1 cellular context compared by ENCODE assay signal in genomic region chr7:75687246-75688088, GRCh38.
TF ChIP-seq lines count a peak whose summit lies in the region.

No MANE protein-coding gene starts in this region.

TF ChIP-seq in HepG2, 621 proteins besides CTCF, POLR2A, EP300 and RAD21 (continued from another document and continues in another):
- no peak for TF ChIP-seq MNT (IDR thresholded peaks at IDR 0.05)
- no peak for TF ChIP-seq NAIF1 (CRISPR knock-in tag; IDR thresholded peaks at IDR 0.05; ENCODE audit: borderline replicate concordance)
- TF ChIP-seq ZFP62 (CRISPR knock-in tag; IDR thresholded peaks at IDR 0.05), result no peak
- no peak for TF ChIP-seq SMARCE1 (IDR thresholded peaks at IDR 0.05; ENCODE audit: borderline replicate concordance)
- TF ChIP-seq HOXA3 (CRISPR knock-in tag; IDR thresholded peaks at IDR 0.05), result no peak
- 0 out of 2 replicates have a peak, but pooled peaks have one; percentile 32 for TF ChIP-seq THAP8 (CRISPR knock-in tag; IDR thresholded peaks at IDR 0.05; ENCODE audit: borderline replicate concordance)
- TF ChIP-seq ZNF572 (CRISPR knock-in tag; IDR thresholded peaks at IDR 0.05), result 0 out of 2 replicates have a peak, but pooled peaks have one; percentile 25
- TF ChIP-seq ZMYM2 (CRISPR knock-in tag; IDR thresholded peaks at IDR 0.05), result 0 out of 2 replicates have a peak, but pooled peaks have one; percentile 38
- TF ChIP-seq ZNF720 (CRISPR knock-in tag; IDR thresholded peaks at IDR 0.05), result no peak
- no peak for TF ChIP-seq THYN1 (CRISPR knock-in tag; IDR thresholded peaks at IDR 0.05; ENCODE audit: borderline replicate concordance, low read depth)
- TF ChIP-seq ZHX1 (CRISPR knock-in tag; IDR thresholded peaks at IDR 0.05; ENCODE audit: low read depth), result no peak
- no peak for TF ChIP-seq TSC22D2 (CRISPR knock-in tag; IDR thresholded peaks at IDR 0.05; ENCODE audit: borderline replicate concordance)
- no peak for TF ChIP-seq ZNF496 (CRISPR knock-in tag; IDR thresholded peaks at IDR 0.05; ENCODE audit: insufficient replicate concordance)
- no peak for TF ChIP-seq ZNF432 (CRISPR knock-in tag; IDR thresholded peaks at IDR 0.05; ENCODE audit: borderline replicate concordance)
- TF ChIP-seq, protein P1, sequence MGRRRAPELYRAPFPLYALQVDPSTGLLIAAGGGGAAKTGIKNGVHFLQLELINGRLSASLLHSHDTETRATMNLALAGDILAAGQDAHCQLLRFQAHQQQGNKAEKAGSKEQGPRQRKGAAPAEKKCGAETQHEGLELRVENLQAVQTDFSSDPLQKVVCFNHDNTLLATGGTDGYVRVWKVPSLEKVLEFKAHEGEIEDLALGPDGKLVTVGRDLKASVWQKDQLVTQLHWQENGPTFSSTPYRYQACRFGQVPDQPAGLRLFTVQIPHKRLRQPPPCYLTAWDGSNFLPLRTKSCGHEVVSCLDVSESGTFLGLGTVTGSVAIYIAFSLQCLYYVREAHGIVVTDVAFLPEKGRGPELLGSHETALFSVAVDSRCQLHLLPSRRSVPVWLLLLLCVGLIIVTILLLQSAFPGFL (CRISPR knock-in tag; IDR thresholded peaks at IDR 0.05), result no peak
- no peak for TF ChIP-seq SOX6 (IDR thresholded peaks at IDR 0.05)
- TF ChIP-seq SOX6 (CRISPR knock-in tag; IDR thresholded peaks at IDR 0.05), result no peak
- TF ChIP-seq HHEX (CRISPR knock-in tag; IDR thresholded peaks at IDR 0.05), result no peak
- no peak for TF ChIP-seq TGIF2 (CRISPR knock-in tag; IDR thresholded peaks at IDR 0.05)
- no peak for TF ChIP-seq ZNF879 (CRISPR knock-in tag; IDR thresholded peaks at IDR 0.05)
- TF ChIP-seq ZNF234 (CRISPR knock-in tag; conservative IDR thresholded peaks at IDR 0.05), result no peak
- TF ChIP-seq LBX2 (CRISPR knock-in tag; IDR thresholded peaks at IDR 0.05; ENCODE audit: borderline replicate concordance), result no peak
- TF ChIP-seq ZNF563 (CRISPR knock-in tag; IDR thresholded peaks at IDR 0.05), result 0 out of 2 replicates have a peak, but pooled peaks have one; percentile 31
- no peak for TF ChIP-seq PRMT3 (CRISPR knock-in tag; IDR thresholded peaks at IDR 0.05; ENCODE audit: borderline replicate concordance, low read depth)
- 0 out of 2 replicates have a peak, but pooled peaks have one; percentile 29 for TF ChIP-seq ZBTB38 (CRISPR knock-in tag; IDR thresholded peaks at IDR 0.05)
- TF ChIP-seq ZNF740 (CRISPR knock-in tag; IDR thresholded peaks at IDR 0.05), result no peak
- no peak for TF ChIP-seq THAP11 (CRISPR knock-in tag; IDR thresholded peaks at IDR 0.05)
- TF ChIP-seq NFATC3 (CRISPR knock-in tag; IDR thresholded peaks at IDR 0.05), result no peak
- TF ChIP-seq GABPB1 (CRISPR knock-in tag; IDR thresholded peaks at IDR 0.05), result no peak
- no peak for TF ChIP-seq MTA1 (CRISPR knock-in tag; IDR thresholded peaks at IDR 0.05; ENCODE audit: borderline replicate concordance)
- TF ChIP-seq POLR2AphosphoS5 (IDR thresholded peaks at IDR 0.05; ENCODE audit: low read depth, low read length), result no peak
- TF ChIP-seq ZNF280D (CRISPR knock-in tag; IDR thresholded peaks at IDR 0.05), result no peak
- TF ChIP-seq DZIP1 (CRISPR knock-in tag; IDR thresholded peaks at IDR 0.05), result no peak
- no peak for TF ChIP-seq FOXC1 (CRISPR knock-in tag; IDR thresholded peaks at IDR 0.05; ENCODE audit: borderline replicate concordance)
- TF ChIP-seq NFE2L1 (CRISPR knock-in tag; IDR thresholded peaks at IDR 0.05; ENCODE audit: borderline replicate concordance), result no peak
- TF ChIP-seq REST (IDR thresholded peaks at IDR 0.05; ENCODE audit: borderline replicate concordance in 1 of 2, low read depth in 1 of 2, low read length in 2 of 2), result no peak
- TF ChIP-seq ZNF205 (CRISPR knock-in tag; IDR thresholded peaks at IDR 0.05), result no peak
- TF ChIP-seq, protein P2, sequence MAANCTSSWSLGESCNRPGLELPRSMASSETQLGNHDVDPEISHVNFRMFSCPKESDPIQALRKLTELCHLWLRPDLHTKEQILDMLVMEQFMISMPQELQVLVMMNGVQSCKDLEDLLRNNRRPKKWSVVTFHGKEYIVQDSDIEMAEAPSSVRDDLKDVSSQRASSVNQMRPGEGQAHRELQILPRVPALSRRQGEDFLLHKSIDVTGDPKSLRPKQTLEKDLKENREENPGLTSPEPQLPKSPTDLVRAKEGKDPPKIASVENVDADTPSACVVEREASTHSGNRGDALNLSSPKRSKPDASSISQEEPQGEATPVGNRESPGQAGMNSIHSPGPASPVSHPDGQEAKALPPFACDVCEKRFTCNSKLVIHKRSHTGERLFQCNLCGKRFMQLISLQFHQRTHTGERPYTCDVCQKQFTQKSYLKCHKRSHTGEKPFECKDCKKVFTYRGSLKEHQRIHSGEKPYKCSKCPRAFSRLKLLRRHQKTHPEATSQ (CRISPR knock-in tag; IDR thresholded peaks at IDR 0.05; ENCODE audit: borderline replicate concordance), result no peak
- no peak for TF ChIP-seq ZNF605 (CRISPR knock-in tag; IDR thresholded peaks at IDR 0.05)
